In genomic region chr12:52870361-52871290, GRCh38 we compare ENCODE assay signal across 1 cellular context.
TF ChIP-seq lines count a peak whose summit lies in the region.

No MANE protein-coding gene starts in this region.

TF ChIP-seq in K562, 482 proteins besides CTCF, POLR2A, EP300 and RAD21 (continued from another document):
- TF ChIP-seq HMGXB4 (CRISPR knock-in tag; IDR thresholded peaks at IDR 0.05): no peak; the same call in 1 of the 2 replicates
- no peak for TF ChIP-seq ARID3B (CRISPR knock-in tag; IDR thresholded peaks at IDR 0.05; ENCODE audit: borderline replicate concordance)
- no peak for TF ChIP-seq NUFIP1 (IDR thresholded peaks at IDR 0.05; ENCODE audit: partially characterized antibody)
- TF ChIP-seq ZNF668 (CRISPR knock-in tag; IDR thresholded peaks at IDR 0.05): no peak
- TF ChIP-seq ARHGAP35 (IDR thresholded peaks at IDR 0.05; ENCODE audit: partially characterized antibody): no peak
- no peak for TF ChIP-seq BMI1 (IDR thresholded peaks at IDR 0.05; ENCODE audit: low read length)
- TF ChIP-seq, protein P1, sequence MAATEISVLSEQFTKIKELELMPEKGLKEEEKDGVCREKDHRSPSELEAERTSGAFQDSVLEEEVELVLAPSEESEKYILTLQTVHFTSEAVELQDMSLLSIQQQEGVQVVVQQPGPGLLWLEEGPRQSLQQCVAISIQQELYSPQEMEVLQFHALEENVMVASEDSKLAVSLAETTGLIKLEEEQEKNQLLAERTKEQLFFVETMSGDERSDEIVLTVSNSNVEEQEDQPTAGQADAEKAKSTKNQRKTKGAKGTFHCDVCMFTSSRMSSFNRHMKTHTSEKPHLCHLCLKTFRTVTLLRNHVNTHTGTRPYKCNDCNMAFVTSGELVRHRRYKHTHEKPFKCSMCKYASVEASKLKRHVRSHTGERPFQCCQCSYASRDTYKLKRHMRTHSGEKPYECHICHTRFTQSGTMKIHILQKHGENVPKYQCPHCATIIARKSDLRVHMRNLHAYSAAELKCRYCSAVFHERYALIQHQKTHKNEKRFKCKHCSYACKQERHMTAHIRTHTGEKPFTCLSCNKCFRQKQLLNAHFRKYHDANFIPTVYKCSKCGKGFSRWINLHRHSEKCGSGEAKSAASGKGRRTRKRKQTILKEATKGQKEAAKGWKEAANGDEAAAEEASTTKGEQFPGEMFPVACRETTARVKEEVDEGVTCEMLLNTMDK (IDR thresholded peaks at IDR 0.05; ENCODE audit: borderline replicate concordance, insufficient read depth, low read depth, low read length, poor library complexity, severe bottlenecking): peak; percentile 58
- TF ChIP-seq TEAD4 (IDR thresholded peaks at IDR 0.05; ENCODE audit: low read length): no peak
- no peak for TF ChIP-seq TEAD4 (CRISPR knock-in tag; IDR thresholded peaks at IDR 0.05; ENCODE audit: borderline replicate concordance)
- TF ChIP-seq GATAD2B (IDR thresholded peaks at IDR 0.05; ENCODE audit: borderline replicate concordance): 0 out of 2 replicates have a peak, but pooled peaks have one; percentile 37
- no peak for TF ChIP-seq SNIP1 (IDR thresholded peaks at IDR 0.05; ENCODE audit: low read depth)
